Comparison of ENCODE assay signal across 1 cellular context in the genomic region with DNA sequence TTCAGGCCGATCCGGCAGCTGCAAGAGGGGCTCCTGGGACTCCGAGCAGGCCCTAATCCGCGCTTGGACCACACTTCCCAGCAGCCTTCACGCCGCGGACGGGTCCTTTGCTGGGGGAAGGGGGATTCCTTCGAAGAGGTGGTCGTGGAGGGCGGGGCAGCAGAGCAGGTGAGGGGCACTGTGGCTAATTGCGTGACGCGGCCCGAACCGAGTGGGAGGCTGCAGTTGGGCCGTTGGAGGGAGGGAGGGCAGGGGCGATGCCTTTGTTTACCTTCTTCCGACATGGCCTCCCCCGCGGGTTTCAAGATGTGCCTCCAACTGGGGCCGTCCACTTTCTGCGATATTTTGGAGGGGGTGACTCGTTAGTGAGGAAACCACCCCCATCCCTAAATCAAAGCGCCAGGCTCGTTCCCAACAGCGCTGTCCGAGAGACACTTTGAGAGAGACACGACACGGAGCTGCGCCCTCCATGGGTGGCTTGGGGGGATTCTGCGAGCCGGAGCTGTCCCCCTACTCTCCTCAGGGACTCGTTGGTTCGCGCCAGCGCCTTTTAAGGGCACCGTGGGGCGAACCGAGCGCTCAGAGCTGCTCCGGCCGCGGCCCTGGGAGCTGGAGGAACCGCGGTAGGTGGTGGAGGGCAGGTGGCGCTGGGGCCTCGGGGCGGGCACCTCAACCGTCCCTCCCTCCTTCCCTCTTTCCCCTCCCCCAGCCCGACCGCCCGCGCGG.
TF ChIP-seq lines count a peak whose summit lies in the region.

A gene (plus strand): TSS at position 582 of the 726 bp plus-strand sequence. CDS start 3,070 bp downstream, outside the sequence.

TF ChIP-seq in K562, 482 proteins besides CTCF, POLR2A, EP300 and RAD21 (continued from another document and continues in another):
- TF ChIP-seq, protein P1, sequence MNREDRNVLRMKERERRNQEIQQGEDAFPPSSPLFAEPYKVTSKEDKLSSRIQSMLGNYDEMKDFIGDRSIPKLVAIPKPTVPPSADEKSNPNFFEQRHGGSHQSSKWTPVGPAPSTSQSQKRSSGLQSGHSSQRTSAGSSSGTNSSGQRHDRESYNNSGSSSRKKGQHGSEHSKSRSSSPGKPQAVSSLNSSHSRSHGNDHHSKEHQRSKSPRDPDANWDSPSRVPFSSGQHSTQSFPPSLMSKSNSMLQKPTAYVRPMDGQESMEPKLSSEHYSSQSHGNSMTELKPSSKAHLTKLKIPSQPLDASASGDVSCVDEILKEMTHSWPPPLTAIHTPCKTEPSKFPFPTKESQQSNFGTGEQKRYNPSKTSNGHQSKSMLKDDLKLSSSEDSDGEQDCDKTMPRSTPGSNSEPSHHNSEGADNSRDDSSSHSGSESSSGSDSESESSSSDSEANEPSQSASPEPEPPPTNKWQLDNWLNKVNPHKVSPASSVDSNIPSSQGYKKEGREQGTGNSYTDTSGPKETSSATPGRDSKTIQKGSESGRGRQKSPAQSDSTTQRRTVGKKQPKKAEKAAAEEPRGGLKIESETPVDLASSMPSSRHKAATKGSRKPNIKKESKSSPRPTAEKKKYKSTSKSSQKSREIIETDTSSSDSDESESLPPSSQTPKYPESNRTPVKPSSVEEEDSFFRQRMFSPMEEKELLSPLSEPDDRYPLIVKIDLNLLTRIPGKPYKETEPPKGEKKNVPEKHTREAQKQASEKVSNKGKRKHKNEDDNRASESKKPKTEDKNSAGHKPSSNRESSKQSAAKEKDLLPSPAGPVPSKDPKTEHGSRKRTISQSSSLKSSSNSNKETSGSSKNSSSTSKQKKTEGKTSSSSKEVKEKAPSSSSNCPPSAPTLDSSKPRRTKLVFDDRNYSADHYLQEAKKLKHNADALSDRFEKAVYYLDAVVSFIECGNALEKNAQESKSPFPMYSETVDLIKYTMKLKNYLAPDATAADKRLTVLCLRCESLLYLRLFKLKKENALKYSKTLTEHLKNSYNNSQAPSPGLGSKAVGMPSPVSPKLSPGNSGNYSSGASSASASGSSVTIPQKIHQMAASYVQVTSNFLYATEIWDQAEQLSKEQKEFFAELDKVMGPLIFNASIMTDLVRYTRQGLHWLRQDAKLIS (CRISPR knock-in tag; IDR thresholded peaks at IDR 0.05), result peak; percentile 93
- TF ChIP-seq POU5F1 (IDR thresholded peaks at IDR 0.05; ENCODE audit: borderline replicate concordance, low read depth, low read length, partially characterized antibody), result peak; percentile 2
- no peak for TF ChIP-seq ZC3H4 (CRISPR knock-in tag; IDR thresholded peaks at IDR 0.05; ENCODE audit: borderline replicate concordance)
- 0 out of 2 replicates have a peak, but pooled peaks have one; percentile 71 for TF ChIP-seq XRCC5 (IDR thresholded peaks at IDR 0.05; ENCODE audit: low read depth, low read length)
- TF ChIP-seq, protein P2, sequence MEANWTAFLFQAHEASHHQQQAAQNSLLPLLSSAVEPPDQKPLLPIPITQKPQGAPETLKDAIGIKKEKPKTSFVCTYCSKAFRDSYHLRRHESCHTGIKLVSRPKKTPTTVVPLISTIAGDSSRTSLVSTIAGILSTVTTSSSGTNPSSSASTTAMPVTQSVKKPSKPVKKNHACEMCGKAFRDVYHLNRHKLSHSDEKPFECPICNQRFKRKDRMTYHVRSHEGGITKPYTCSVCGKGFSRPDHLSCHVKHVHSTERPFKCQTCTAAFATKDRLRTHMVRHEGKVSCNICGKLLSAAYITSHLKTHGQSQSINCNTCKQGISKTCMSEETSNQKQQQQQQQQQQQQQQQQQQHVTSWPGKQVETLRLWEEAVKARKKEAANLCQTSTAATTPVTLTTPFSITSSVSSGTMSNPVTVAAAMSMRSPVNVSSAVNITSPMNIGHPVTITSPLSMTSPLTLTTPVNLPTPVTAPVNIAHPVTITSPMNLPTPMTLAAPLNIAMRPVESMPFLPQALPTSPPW (CRISPR knock-in tag; IDR thresholded peaks at IDR 0.05), result no peak; the same call in 1 of the 2 replicates
- TF ChIP-seq CREB1 (IDR thresholded peaks at IDR 0.05), result peak; percentile 12; the same call in 1 of the 2 replicates
- TF ChIP-seq CREB1 (CRISPR knock-in tag; IDR thresholded peaks at IDR 0.05), result no peak; the same call in 1 of the 2 replicates
- TF ChIP-seq ZNF764 (CRISPR knock-in tag; IDR thresholded peaks at IDR 0.05; ENCODE audit: low read depth), result no peak
- peak; percentile 57; the same call in 1 of the 2 replicates for TF ChIP-seq GABPB1 (CRISPR knock-in tag; IDR thresholded peaks at IDR 0.05)
- peak; percentile 89; the same call in 1 of the 2 replicates for TF ChIP-seq CBX1 (IDR thresholded peaks at IDR 0.05; ENCODE audit: low read depth)
- peak; percentile 53 for TF ChIP-seq GABPA (tag; conservative IDR thresholded peaks at IDR 0.05; ENCODE audit: low read depth)
- TF ChIP-seq, protein P3, sequence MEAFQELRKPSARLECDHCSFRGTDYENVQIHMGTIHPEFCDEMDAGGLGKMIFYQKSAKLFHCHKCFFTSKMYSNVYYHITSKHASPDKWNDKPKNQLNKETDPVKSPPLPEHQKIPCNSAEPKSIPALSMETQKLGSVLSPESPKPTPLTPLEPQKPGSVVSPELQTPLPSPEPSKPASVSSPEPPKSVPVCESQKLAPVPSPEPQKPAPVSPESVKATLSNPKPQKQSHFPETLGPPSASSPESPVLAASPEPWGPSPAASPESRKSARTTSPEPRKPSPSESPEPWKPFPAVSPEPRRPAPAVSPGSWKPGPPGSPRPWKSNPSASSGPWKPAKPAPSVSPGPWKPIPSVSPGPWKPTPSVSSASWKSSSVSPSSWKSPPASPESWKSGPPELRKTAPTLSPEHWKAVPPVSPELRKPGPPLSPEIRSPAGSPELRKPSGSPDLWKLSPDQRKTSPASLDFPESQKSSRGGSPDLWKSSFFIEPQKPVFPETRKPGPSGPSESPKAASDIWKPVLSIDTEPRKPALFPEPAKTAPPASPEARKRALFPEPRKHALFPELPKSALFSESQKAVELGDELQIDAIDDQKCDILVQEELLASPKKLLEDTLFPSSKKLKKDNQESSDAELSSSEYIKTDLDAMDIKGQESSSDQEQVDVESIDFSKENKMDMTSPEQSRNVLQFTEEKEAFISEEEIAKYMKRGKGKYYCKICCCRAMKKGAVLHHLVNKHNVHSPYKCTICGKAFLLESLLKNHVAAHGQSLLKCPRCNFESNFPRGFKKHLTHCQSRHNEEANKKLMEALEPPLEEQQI (IDR thresholded peaks at IDR 0.05), result peak; percentile 45; the same call in 1 of the 2 replicates
- no peak for TF ChIP-seq BCL6 (CRISPR knock-in tag; IDR thresholded peaks at IDR 0.05)
- TF ChIP-seq HDAC6 (IDR thresholded peaks at IDR 0.05; ENCODE audit: low read depth, low read length), result peak; percentile 94; the same call in 1 of the 2 replicates
- TF ChIP-seq U2AF2 (optimal IDR thresholded peaks at IDR 0.05; ENCODE audit: low read depth, low read length), result no peak
- TF ChIP-seq NFXL1 (CRISPR knock-in tag; IDR thresholded peaks at IDR 0.05), result no peak
- peak; percentile 77; the same call in 1 of the 2 replicates for TF ChIP-seq ETV5 (CRISPR knock-in tag; IDR thresholded peaks at IDR 0.05; ENCODE audit: low read depth)
- TF ChIP-seq, protein P4, sequence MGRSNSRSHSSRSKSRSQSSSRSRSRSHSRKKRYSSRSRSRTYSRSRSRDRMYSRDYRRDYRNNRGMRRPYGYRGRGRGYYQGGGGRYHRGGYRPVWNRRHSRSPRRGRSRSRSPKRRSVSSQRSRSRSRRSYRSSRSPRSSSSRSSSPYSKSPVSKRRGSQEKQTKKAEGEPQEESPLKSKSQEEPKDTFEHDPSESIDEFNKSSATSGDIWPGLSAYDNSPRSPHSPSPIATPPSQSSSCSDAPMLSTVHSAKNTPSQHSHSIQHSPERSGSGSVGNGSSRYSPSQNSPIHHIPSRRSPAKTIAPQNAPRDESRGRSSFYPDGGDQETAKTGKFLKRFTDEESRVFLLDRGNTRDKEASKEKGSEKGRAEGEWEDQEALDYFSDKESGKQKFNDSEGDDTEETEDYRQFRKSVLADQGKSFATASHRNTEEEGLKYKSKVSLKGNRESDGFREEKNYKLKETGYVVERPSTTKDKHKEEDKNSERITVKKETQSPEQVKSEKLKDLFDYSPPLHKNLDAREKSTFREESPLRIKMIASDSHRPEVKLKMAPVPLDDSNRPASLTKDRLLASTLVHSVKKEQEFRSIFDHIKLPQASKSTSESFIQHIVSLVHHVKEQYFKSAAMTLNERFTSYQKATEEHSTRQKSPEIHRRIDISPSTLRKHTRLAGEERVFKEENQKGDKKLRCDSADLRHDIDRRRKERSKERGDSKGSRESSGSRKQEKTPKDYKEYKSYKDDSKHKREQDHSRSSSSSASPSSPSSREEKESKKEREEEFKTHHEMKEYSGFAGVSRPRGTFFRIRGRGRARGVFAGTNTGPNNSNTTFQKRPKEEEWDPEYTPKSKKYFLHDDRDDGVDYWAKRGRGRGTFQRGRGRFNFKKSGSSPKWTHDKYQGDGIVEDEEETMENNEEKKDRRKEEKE (IDR thresholded peaks at IDR 0.05; ENCODE audit: borderline replicate concordance in 1 of 2, control insufficient read depth in 1 of 2, low read depth in 2 of 2, low read length in 1 of 2), result peak in 1 of 2 experiments; percentile 98; a peak in 3 of 4 replicates
- no peak for TF ChIP-seq HNRNPLL (IDR thresholded peaks at IDR 0.05; ENCODE audit: low read depth, low read length, poor library complexity, severe bottlenecking)
- peak in 2 of 3 experiments; percentile 72 to 73 for TF ChIP-seq YY1 (IDR thresholded peaks at IDR 0.05; ENCODE audit: borderline replicate concordance in 1 of 3, control insufficient read depth in 1 of 3, extremely low read depth in 1 of 3, insufficient read depth in 3 of 3, insufficient read length in 1 of 3, insufficient replicate concordance in 2 of 3, low read depth in 1 of 3, low read length in 2 of 3)
- no peak; the same call in 1 of the 2 replicates for TF ChIP-seq NCOA1 (IDR thresholded peaks at IDR 0.05; ENCODE audit: low read depth)
- TF ChIP-seq ATF7 (IDR thresholded peaks at IDR 0.05), result peak; percentile 100
- TF ChIP-seq SIN3A (IDR thresholded peaks at IDR 0.05; ENCODE audit: borderline replicate concordance in 2 of 2, control insufficient read depth in 1 of 2, low read depth in 2 of 2, low read length in 2 of 2), result peak; percentile 87 to 88; a peak in 3 of 4 replicates
- TF ChIP-seq, protein P5, sequence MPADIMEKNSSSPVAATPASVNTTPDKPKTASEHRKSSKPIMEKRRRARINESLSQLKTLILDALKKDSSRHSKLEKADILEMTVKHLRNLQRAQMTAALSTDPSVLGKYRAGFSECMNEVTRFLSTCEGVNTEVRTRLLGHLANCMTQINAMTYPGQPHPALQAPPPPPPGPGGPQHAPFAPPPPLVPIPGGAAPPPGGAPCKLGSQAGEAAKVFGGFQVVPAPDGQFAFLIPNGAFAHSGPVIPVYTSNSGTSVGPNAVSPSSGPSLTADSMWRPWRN (IDR thresholded peaks at IDR 0.05; ENCODE audit: low read depth), result no peak
- no peak for TF ChIP-seq ZEB2 (IDR thresholded peaks at IDR 0.05)
- no peak for TF ChIP-seq RBM39 (optimal IDR thresholded peaks at IDR 0.05; ENCODE audit: low read depth, low read length)
- peak; percentile 82; the same call in 1 of the 2 replicates for TF ChIP-seq PHTF2 (CRISPR knock-in tag; IDR thresholded peaks at IDR 0.05)
- TF ChIP-seq NR2C2 (CRISPR knock-in tag; IDR thresholded peaks at IDR 0.05), result peak; percentile 79
- peak; percentile 81 for TF ChIP-seq NR2C2 (tag; IDR thresholded peaks at IDR 0.05)
- TF ChIP-seq, protein P6, sequence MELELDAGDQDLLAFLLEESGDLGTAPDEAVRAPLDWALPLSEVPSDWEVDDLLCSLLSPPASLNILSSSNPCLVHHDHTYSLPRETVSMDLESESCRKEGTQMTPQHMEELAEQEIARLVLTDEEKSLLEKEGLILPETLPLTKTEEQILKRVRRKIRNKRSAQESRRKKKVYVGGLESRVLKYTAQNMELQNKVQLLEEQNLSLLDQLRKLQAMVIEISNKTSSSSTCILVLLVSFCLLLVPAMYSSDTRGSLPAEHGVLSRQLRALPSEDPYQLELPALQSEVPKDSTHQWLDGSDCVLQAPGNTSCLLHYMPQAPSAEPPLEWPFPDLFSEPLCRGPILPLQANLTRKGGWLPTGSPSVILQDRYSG (tag; conservative IDR thresholded peaks at IDR 0.05; ENCODE audit: low read depth), result peak; percentile 43; the same call in 1 of the 2 replicates
- TF ChIP-seq, protein P7, sequence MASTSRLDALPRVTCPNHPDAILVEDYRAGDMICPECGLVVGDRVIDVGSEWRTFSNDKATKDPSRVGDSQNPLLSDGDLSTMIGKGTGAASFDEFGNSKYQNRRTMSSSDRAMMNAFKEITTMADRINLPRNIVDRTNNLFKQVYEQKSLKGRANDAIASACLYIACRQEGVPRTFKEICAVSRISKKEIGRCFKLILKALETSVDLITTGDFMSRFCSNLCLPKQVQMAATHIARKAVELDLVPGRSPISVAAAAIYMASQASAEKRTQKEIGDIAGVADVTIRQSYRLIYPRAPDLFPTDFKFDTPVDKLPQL (IDR thresholded peaks at IDR 0.05; ENCODE audit: extremely low read depth, insufficient read length), result peak; percentile 80
- TF ChIP-seq, protein P8, sequence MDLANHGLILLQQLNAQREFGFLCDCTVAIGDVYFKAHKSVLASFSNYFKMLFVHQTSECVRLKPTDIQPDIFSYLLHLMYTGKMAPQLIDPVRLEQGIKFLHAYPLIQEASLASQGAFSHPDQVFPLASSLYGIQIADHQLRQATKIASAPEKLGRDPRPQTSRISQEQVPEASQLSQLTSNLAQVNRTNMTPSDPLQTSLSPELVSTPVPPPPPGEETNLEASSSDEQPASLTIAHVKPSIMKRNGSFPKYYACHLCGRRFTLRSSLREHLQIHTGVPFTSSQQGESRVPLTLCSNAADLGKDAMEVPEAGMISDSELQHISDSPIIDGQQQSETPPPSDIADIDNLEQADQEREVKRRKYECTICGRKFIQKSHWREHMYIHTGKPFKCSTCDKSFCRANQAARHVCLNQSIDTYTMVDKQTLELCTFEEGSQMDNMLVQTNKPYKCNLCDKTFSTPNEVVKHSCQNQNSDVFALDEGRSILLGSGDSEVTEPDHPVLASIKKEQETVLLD (IDR thresholded peaks at IDR 0.05), result no peak
- TF ChIP-seq, protein P9, sequence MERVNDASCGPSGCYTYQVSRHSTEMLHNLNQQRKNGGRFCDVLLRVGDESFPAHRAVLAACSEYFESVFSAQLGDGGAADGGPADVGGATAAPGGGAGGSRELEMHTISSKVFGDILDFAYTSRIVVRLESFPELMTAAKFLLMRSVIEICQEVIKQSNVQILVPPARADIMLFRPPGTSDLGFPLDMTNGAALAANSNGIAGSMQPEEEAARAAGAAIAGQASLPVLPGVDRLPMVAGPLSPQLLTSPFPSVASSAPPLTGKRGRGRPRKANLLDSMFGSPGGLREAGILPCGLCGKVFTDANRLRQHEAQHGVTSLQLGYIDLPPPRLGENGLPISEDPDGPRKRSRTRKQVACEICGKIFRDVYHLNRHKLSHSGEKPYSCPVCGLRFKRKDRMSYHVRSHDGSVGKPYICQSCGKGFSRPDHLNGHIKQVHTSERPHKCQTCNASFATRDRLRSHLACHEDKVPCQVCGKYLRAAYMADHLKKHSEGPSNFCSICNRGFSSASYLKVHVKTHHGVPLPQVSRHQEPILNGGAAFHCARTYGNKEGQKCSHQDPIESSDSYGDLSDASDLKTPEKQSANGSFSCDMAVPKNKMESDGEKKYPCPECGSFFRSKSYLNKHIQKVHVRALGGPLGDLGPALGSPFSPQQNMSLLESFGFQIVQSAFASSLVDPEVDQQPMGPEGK (CRISPR knock-in tag; IDR thresholded peaks at IDR 0.05; ENCODE audit: borderline replicate concordance), result no peak
- peak; percentile 99 for TF ChIP-seq TAF1 (IDR thresholded peaks at IDR 0.05; ENCODE audit: control insufficient read depth, extremely low read depth, insufficient read depth, low read length, severe bottlenecking)
- 0 out of 2 replicates have a peak, but pooled peaks have one; percentile 27 for TF ChIP-seq TCF7 (IDR thresholded peaks at IDR 0.05; ENCODE audit: borderline replicate concordance)
- peak; percentile 58; the same call in 1 of the 2 replicates for TF ChIP-seq NBN (IDR thresholded peaks at IDR 0.05; ENCODE audit: low read depth)
- TF ChIP-seq CBX2 (IDR thresholded peaks at IDR 0.05; ENCODE audit: insufficient read depth, low read length, poor library complexity, severe bottlenecking), result no peak
- peak; percentile 99 for TF ChIP-seq GTF2A2 (tag; IDR thresholded peaks at IDR 0.05)
- peak in 1 of 2 experiments; percentile 58; a peak in 1 of 3 replicates for TF ChIP-seq CBX3 (IDR thresholded peaks at IDR 0.05; ENCODE audit: borderline replicate concordance in 1 of 2, low read length in 2 of 2)
- TF ChIP-seq TCF3 (CRISPR knock-in tag; IDR thresholded peaks at IDR 0.05), result no peak
